9 cellular contexts compared by ENCODE assay signal in genomic region chr5:157603333-157604190, GRCh38. TPM values are rescaled to one million over a fixed set of nuclear protein-coding genes. Genes with fewer than 3 reads are reported as not detected.
DNase-seq lines count a peak whose midpoint lies in the region; TF ChIP-seq lines count a peak whose summit lies in the region.
"Had no signal": no experiment of that assay in that cellular context is flagged by ENCODE, and none has a peak within 500 bp of the region (broad histone marks: within the 10 kb centered on the region; RNA-seq: fewer than 3 reads in every experiment).

No MANE protein-coding gene starts in this region.

- H3K4me1 ChIP-seq in prostate gland (replicated peaks) (no peaks in the 10 kb centered on the region), tibial nerve (peaks cover 0 to 5% (median 0%) of the 10 kb centered on the region in 4 donors)
- H3K4me1 ChIP-seq: right lobe of liver had no signal

- H3K9me3 ChIP-seq in prostate gland, result no peaks in the 10 kb centered on the region
- no peaks in the 10 kb centered on the region for H3K9me3 ChIP-seq in tibial nerve
- H3K9me3 ChIP-seq: right lobe of liver had no signal

- TF ChIP-seq CTCF in prostate gland (IDR thresholded peaks at IDR 0.05) (no peak), tibial nerve (IDR thresholded peaks at IDR 0.05) (no peak)

- no peak overlapping the region for H3K4me3 ChIP-seq in prostate gland
- H3K4me3 ChIP-seq in tibial nerve, result no peak overlapping the region
- H3K4me3 ChIP-seq: right lobe of liver had no signal

- TF ChIP-seq EP300 in tibial nerve (IDR thresholded peaks at IDR 0.05), result no peak

- intact Hi-C loops in prostate gland (cut with DNase I), result no loop called here

- TF ChIP-seq POLR2A in prostate gland (IDR thresholded peaks at IDR 0.05) (no peak), tibial nerve (IDR thresholded peaks at IDR 0.05) (no peak)

- H3K27me3 ChIP-seq in prostate gland (replicated peaks; ENCODE audit: insufficient read depth) (no peaks in the 10 kb centered on the region), tibial nerve (no peaks in the 10 kb centered on the region)
- H3K27me3 ChIP-seq: right lobe of liver had no signal

- peak; percentile 81 for DNase-seq in GM03348 (ENCODE audit: low spot score)
- DNase-seq in KG1 (lab: John Stamatoyannopoulos, UW), result peak; percentile 7
- DNase-seq in activated CD4-positive, alpha-beta T cell treated with anti-CD3 and anti-CD28 coated beads, Interleukin-2, amount 50 U/mL, for 4 hours, result peak; percentile 68 to 74
- DNase-seq in fibroblast of gingiva (ENCODE audit: low read depth), result peak; percentile 16
- peak; percentile 29 to 54 for DNase-seq in stimulated activated CD8-positive, alpha-beta memory T cell treated with anti-CD3 and anti-CD28 coated beads, Interleukin-15, amount 100 ng/mL, for 4 hours (ENCODE audit: low read depth in 2 of 2)
- DNase-seq in prostate gland (ENCODE audit: low spot score), result no peak
- no peak for DNase-seq in tibial nerve (ENCODE audit: low spot score in 2 of 2)
- DNase-seq in NCI-H2107 (lab: John Stamatoyannopoulos, UW), result no peak
- DNase-seq: right lobe of liver had no signal

- H3K27ac ChIP-seq in prostate gland (no peak overlapping the region), tibial nerve (no peak overlapping the region)
- H3K27ac ChIP-seq: right lobe of liver had no signal

- WGBS in prostate gland, result 69% methylated on average over 12 of the region's 12 CpGs
- WGBS in tibial nerve, 2 donors, result 68 to 71% methylated on average over 12 of the region's 12 CpGs

- H3K36me3 ChIP-seq in prostate gland, result no peaks in the 10 kb centered on the region
- H3K36me3 ChIP-seq in tibial nerve, result no peaks in the 10 kb centered on the region
- H3K36me3 ChIP-seq: right lobe of liver had no signal

RNA-seq across cellular contexts. Expression of gene ADAM19, which starts 28.0 kb away (rescaled TPM):
- total RNA-seq in prostate gland, result 1 to 10 TPM; 1.9 to 8.1 TPM
- 10 to 100 TPM in 2 of 4 donors, 1 to 10 TPM in 2; 7.2 to 13.2 (median 9.5) TPM for total RNA-seq in tibial nerve

RNA-seq across cellular contexts. Expression of gene SOX30, which starts 48.7 kb away (rescaled TPM):
- total RNA-seq in prostate gland (10 to 100 TPM in 1 of 2 donors, not detected in 1; 14.4 TPM), tibial nerve (under 1 TPM in 1 of 4 donors, not detected in 3; 0.20 TPM)

Comparison
In these comparisons a context has a peak if more than half of its experiments do, and no peak if none do; other contexts are left out.
1. DNase-seq: peak in GM03348 (single experiment), KG1 (single experiment), activated CD4-positive, alpha-beta T cell treated with anti-CD3 and anti-CD28 coated beads, Interleukin-2, amount 50 U/mL, for 4 hours (2 of 2), fibroblast of gingiva (single experiment) and stimulated activated CD8-positive, alpha-beta memory T cell treated with anti-CD3 and anti-CD28 coated beads, Interleukin-15, amount 100 ng/mL, for 4 hours (2 of 2); none in prostate gland (single experiment), tibial nerve (0 of 2) and NCI-H2107 (single experiment).